In genomic region chr10:62082729-62083412, GRCh38 we compare ENCODE assay signal across 8 cellular contexts.
DNase-seq lines count a peak whose midpoint lies in the region; ATAC-seq, FAIRE-seq and TF ChIP-seq lines count a peak whose summit lies in the region.

No MANE protein-coding gene starts in this region.

- peak overlapping the region in 1 of 4 donors; percentile 21 for H3K4me3 ChIP-seq in sigmoid colon
- no peak overlapping the region for H3K4me3 ChIP-seq in lower leg skin (ENCODE audit: low read depth, poor library complexity, severe bottlenecking)

- H3K36me3 ChIP-seq in sigmoid colon, result peaks cover 0 to 42% (median 9%) of the 10 kb centered on the region in 4 donors

- H3K4me1 Mint-ChIP-seq in WTC11, result no peaks in the 10 kb centered on the region

- no peak overlapping the region for H3K4me3 Mint-ChIP-seq in WTC11

- WGBS in sigmoid colon, 2 donors, result 1 to 3% methylated on average over 7 of the region's 7 CpGs
- 3 to 5% methylated on average over 7 of the region's 7 CpGs for WGBS in lower leg skin, 2 donors

- no peaks in the 10 kb centered on the region for H3K27me3 ChIP-seq in sigmoid colon

- H3K36me3 Mint-ChIP-seq in WTC11, result no peaks in the 10 kb centered on the region

- intact Hi-C loops in sigmoid colon (cut with DNase I) (loop anchor here (5.0 kb wide), 1 partner anchor 36 kb away; no protein-coding TSS in a partner anchor), lower leg skin (cut with DNase I; ENCODE audit: low total_unique reads) (no loop called here)

- no peak for TF ChIP-seq EP300 in sigmoid colon (IDR thresholded peaks at IDR 0.05)

- H3K27ac ChIP-seq in 22Rv1 (peak overlapping the region; percentile 40), sigmoid colon (peak overlapping the region; percentile 77 to 84 (median 84))

- TF ChIP-seq CTCF in 22Rv1 (IDR thresholded peaks at IDR 0.05) (no peak), sigmoid colon (IDR thresholded peaks at IDR 0.05) (no peak), lower leg skin (IDR thresholded peaks at IDR 0.05) (no peak), WTC11 (IDR thresholded peaks at IDR 0.05) (no peak)

- FAIRE-seq in GM19239 (lab: Jason Lieb, UNC), result peak; percentile 71

- no peaks in the 10 kb centered on the region for H3K9me3 ChIP-seq in sigmoid colon

- peaks cover 0 to 76% (median 55%) of the 10 kb centered on the region in 4 donors for H3K4me1 ChIP-seq in sigmoid colon

- CTCF ChIA-PET in WTC11 (lab: Charles Lee), result interaction anchor here (0.6 kb wide), 1 partner anchor 201 kb away, joined by 4 read pairs; no protein-coding TSS in a partner anchor

- ATAC-seq in HG03565 (IDR thresholded peaks at IDR 0.05; ENCODE audit: unreplicated experiment) (peak; percentile 44), WTC11 (no peak)

- DNase-seq in GM19239 (ENCODE audit: insufficient read length, low spot score) (no peak), activated T-helper 1 cell treated with Interleukin-2 at 50 U/mL for 16 hours (ENCODE audit: low read depth) (peak; percentile 15), globus pallidus (ENCODE audit: low spot score) (peak; percentile 39), sigmoid colon (no peak), lower leg skin (ENCODE audit: low spot score in 2 of 2) (no peak), WTC11 (ENCODE audit: low spot score) (no peak)

- POLR2A ChIA-PET in WTC11 (lab: Charles Lee), result interaction anchor here (0.6 kb wide), 1 partner anchor 57 kb away, joined by 3 read pairs; no protein-coding TSS in a partner anchor

- H3K27ac Mint-ChIP-seq in WTC11, result no peak overlapping the region

- no peak for TF ChIP-seq POLR2A in sigmoid colon (IDR thresholded peaks at IDR 0.05)
- TF ChIP-seq POLR2A in lower leg skin (IDR thresholded peaks at IDR 0.05), result no peak

- no peaks in the 10 kb centered on the region for H3K9me3 Mint-ChIP-seq in WTC11

- no peaks in the 10 kb centered on the region for H3K27me3 Mint-ChIP-seq in WTC11 (ENCODE audit: low read depth)

TF ChIP-seq in WTC11, 78 proteins besides CTCF, POLR2A, EP300 and RAD21:
- TF ChIP-seq MYBL2 (CRISPR knock-in tag; IDR thresholded peaks at IDR 0.05) (no peak), ATF2 (CRISPR knock-in tag; IDR thresholded peaks at IDR 0.05; ENCODE audit: borderline replicate concordance, low read depth) (no peak), E2F5 (CRISPR knock-in tag; IDR thresholded peaks at IDR 0.05) (no peak), FOXJ3 (CRISPR knock-in tag; IDR thresholded peaks at IDR 0.05; ENCODE audit: borderline replicate concordance) (no peak)

Comparison
In these comparisons a context has a peak if more than half of its experiments do, and no peak if none do; other contexts are left out.
1. DNase-seq: peak in activated T-helper 1 cell treated with Interleukin-2 at 50 U/mL for 16 hours (single experiment) and globus pallidus (single experiment); none in GM19239 (single experiment), sigmoid colon (single experiment), lower leg skin (0 of 2) and WTC11 (single experiment).